ENCODE assay signal across 22 cellular contexts in the genomic region with DNA sequence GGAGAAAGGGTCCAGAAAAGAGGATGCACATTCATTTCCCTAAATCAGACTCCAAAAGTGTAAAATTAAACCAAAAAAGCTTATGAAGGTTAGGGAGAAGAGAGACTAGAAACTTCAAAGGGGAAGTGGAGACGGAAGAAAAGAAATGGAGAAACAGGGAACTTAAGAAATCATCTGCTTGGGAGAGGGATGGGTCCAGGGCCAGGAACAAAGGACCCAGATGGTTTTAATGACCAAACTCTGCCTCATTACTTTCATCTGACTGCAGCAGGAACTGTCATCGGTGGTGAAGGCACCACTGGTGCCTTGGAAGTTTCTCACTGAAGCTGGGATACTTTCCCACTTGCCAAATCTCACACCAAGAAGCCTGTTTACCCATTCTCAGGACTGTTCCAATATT.
DNase-seq lines count a peak whose midpoint lies in the region; ATAC-seq and TF ChIP-seq lines count a peak whose summit lies in the region.
"Had no signal": no experiment of that assay in that cellular context is flagged by ENCODE, and none has a peak within 500 bp of the region (broad histone marks: within the 10 kb centered on the region; RNA-seq: fewer than 3 reads in every experiment).

No MANE protein-coding gene starts in this region.

- H3K36me3 ChIP-seq in heart left ventricle (no peaks in the 10 kb centered on the region), subcutaneous abdominal adipose tissue (ENCODE audit: control insufficient read depth in 5 of 5, insufficient read depth in 5 of 5, low read length in 5 of 5) (no peaks in the 10 kb centered on the region), tibial nerve (no peaks in the 10 kb centered on the region)
- H3K36me3 ChIP-seq: esophagus squamous epithelium had no signal

- DNase-seq in NOMO-1 (lab: John Stamatoyannopoulos, UW; ENCODE audit: unreplicated experiment in 2 of 2) = peak; percentile 20 to 60
- no peak for DNase-seq in NOMO-1 treated with dmso at 0.1 percent for 144 hours (lab: John Stamatoyannopoulos, UW; ENCODE audit: unreplicated experiment)
- DNase-seq in RPMI7951 (ENCODE audit: low read depth) = peak; percentile 65
- DNase-seq in heart left ventricle = no peak
- DNase-seq in DMS153 (lab: John Stamatoyannopoulos, UW) = no peak
- no peak for DNase-seq in tibial nerve (ENCODE audit: low spot score in 2 of 2)
- DNase-seq: activated naive CD4-positive, alpha-beta T cell; body of pancreas; CD8-positive, alpha-beta memory T cell; dorsolateral prefrontal cortex; esophagus squamous epithelium; hippocampal formation; KG1; NCI-H1417; NCI-H2171; stimulated activated CD4-positive, alpha-beta T cell treated with anti-CD3 and anti-CD28 coated beads, Interleukin-4, amount 100 ng/mL, for 4 hours; T-helper 9 cell had no signal

- no peak overlapping the region for H3K9ac ChIP-seq in subcutaneous abdominal adipose tissue (ENCODE audit: low read length in 5 of 5)

- 51 to 73% (median 68%) methylated on average over 2 of the region's 2 CpGs for WGBS in heart left ventricle, 4 donors
- WGBS in tibial nerve, 2 donors = 48 to 52% methylated on average over 2 of the region's 2 CpGs

- H3K27me3 ChIP-seq in heart left ventricle (no peaks in the 10 kb centered on the region), subcutaneous abdominal adipose tissue (ENCODE audit: control insufficient read depth in 5 of 5, insufficient read depth in 4 of 5, low read length in 5 of 5) (no peaks in the 10 kb centered on the region), tibial nerve (no peaks in the 10 kb centered on the region)
- H3K27me3 ChIP-seq: body of pancreas, esophagus squamous epithelium had no signal

- no peak for TF ChIP-seq CTCF in heart left ventricle (IDR thresholded peaks at IDR 0.05)
- no peak for TF ChIP-seq CTCF in tibial nerve (IDR thresholded peaks at IDR 0.05)

- H3K4me3 ChIP-seq in heart left ventricle = no peak overlapping the region
- no peak overlapping the region for H3K4me3 ChIP-seq in subcutaneous abdominal adipose tissue (ENCODE audit: low read depth in 1 of 5, low read length in 5 of 5)
- H3K4me3 ChIP-seq in tibial nerve = no peak overlapping the region
- H3K4me3 ChIP-seq: body of pancreas, dorsolateral prefrontal cortex, esophagus squamous epithelium, GM12878, GM23338 had no signal

- no peak for TF ChIP-seq POLR2A in heart left ventricle (IDR thresholded peaks at IDR 0.05)
- no peak for TF ChIP-seq POLR2A in tibial nerve (IDR thresholded peaks at IDR 0.05)

- peak overlapping the region in 5 of 12 donors; percentile 4 to 52 (median 40) for H3K27ac ChIP-seq in heart left ventricle
- peak overlapping the region; percentile 42 for H3K27ac ChIP-seq in subcutaneous abdominal adipose tissue (ENCODE audit: low read depth, low read length)
- peak overlapping the region in 1 of 4 donors; percentile 35 for H3K27ac ChIP-seq in tibial nerve
- H3K27ac ChIP-seq: 22Rv1, body of pancreas had no signal

- peak in 1 of 2 donors; percentile 36 for TF ChIP-seq EP300 in tibial nerve (IDR thresholded peaks at IDR 0.05)

- no peaks in the 10 kb centered on the region for H3K9me3 ChIP-seq in heart left ventricle
- no peaks in the 10 kb centered on the region for H3K9me3 ChIP-seq in subcutaneous abdominal adipose tissue (ENCODE audit: control insufficient read depth in 5 of 5, low read length in 5 of 5)
- H3K9me3 ChIP-seq in tibial nerve = no peaks in the 10 kb centered on the region
- H3K9me3 ChIP-seq: body of pancreas, esophagus squamous epithelium had no signal

- ATAC-seq in heart left ventricle (peak in 3 of 4 donors; percentile 32 to 61 (median 55)), esophagus mucosa (no peak)
- ATAC-seq: body of pancreas, GM12878, GM23338 had no signal

- intact Hi-C loops in heart left ventricle (cut with DNase I) = no loop called here

- H3K4me1 ChIP-seq in heart left ventricle = peaks cover 0 to 32% (median 6%) of the 10 kb centered on the region in 12 donors
- H3K4me1 ChIP-seq in subcutaneous abdominal adipose tissue (ENCODE audit: control insufficient read depth in 5 of 5, insufficient read depth in 5 of 5, low read length in 5 of 5) = peaks cover 0 to 15% (median 3%) of the 10 kb centered on the region in 5 donors
- peaks cover 0 to 5% (median 0%) of the 10 kb centered on the region in 4 donors for H3K4me1 ChIP-seq in tibial nerve
- H3K4me1 ChIP-seq: body of pancreas had no signal

Comparison
In these comparisons a context has a peak if more than half of its experiments do, and no peak if none do; other contexts are left out.
1. DNase-seq: peak in NOMO-1 (2 of 2) and RPMI7951 (single experiment); none in NOMO-1 treated with dmso at 0.1 percent for 144 hours (single experiment), heart left ventricle (0 of 5), DMS153 (single experiment) and tibial nerve (0 of 2).